In genomic region chr9:126607731-126608130, GRCh38 we compare ENCODE assay signal across 1 cellular context.
TF ChIP-seq lines count a peak whose summit lies in the region.

No MANE protein-coding gene starts in this region.

TF ChIP-seq in SK-N-SH, 30 proteins besides CTCF, POLR2A, EP300 and RAD21 (continued from another document):
- TF ChIP-seq USF2 (IDR thresholded peaks at IDR 0.05; ENCODE audit: borderline replicate concordance, low read depth, low read length) (no peak), ELF1 (IDR thresholded peaks at IDR 0.05) (no peak), REST (IDR thresholded peaks at IDR 0.05; ENCODE audit: low read depth, low read length) (no peak), MAX (IDR thresholded peaks at IDR 0.05; ENCODE audit: low read depth) (no peak), SIN3A (IDR thresholded peaks at IDR 0.05; ENCODE audit: borderline replicate concordance, low read depth, low read length) (no peak), RCOR1 (IDR thresholded peaks at IDR 0.05; ENCODE audit: low read length) (no peak), POLR2AphosphoS5 (IDR thresholded peaks at IDR 0.05; ENCODE audit: low read depth, low read length) (no peak), NFIC (IDR thresholded peaks at IDR 0.05; ENCODE audit: borderline replicate concordance) (no peak), CHD2 (IDR thresholded peaks at IDR 0.05; ENCODE audit: low read length, partially characterized antibody) (no peak), ZBTB33 (IDR thresholded peaks at IDR 0.05; ENCODE audit: borderline replicate concordance, low read depth) (no peak)
